ENCODE assay signal across 13 cellular contexts in genomic region chr11:121455115-121455514, GRCh38. TPM values are rescaled to one million over a fixed set of nuclear protein-coding genes. Genes with fewer than 3 reads are reported as not detected.
DNase-seq lines count a peak whose midpoint lies in the region; ATAC-seq and TF ChIP-seq lines count a peak whose summit lies in the region.
"Had no signal": no experiment of that assay in that cellular context is flagged by ENCODE, and none has a peak within 500 bp of the region (broad histone marks: within the 10 kb centered on the region; RNA-seq: fewer than 3 reads in every experiment).

No MANE protein-coding gene starts in this region.

- peak overlapping the region; percentile 93 for H3K4me3 Mint-ChIP-seq in activated T-cell treated with anti-CD3 and anti-CD28 coated beads, Interleukin-2, amount 50 U/mL, for 24 hours

- peak overlapping the region; percentile 95 for H3K27ac Mint-ChIP-seq in activated T-cell treated with anti-CD3 and anti-CD28 coated beads, Interleukin-2, amount 50 U/mL, for 24 hours

- no peaks in the 10 kb centered on the region for H3K27me3 Mint-ChIP-seq in activated T-cell treated with anti-CD3 and anti-CD28 coated beads, Interleukin-2, amount 50 U/mL, for 24 hours

- H3K9me3 ChIP-seq in neutrophil = no peaks in the 10 kb centered on the region
- H3K9me3 ChIP-seq in WERI-Rb-1 (ENCODE audit: severe bottlenecking) = no peaks in the 10 kb centered on the region

- H3K9me3 Mint-ChIP-seq in activated T-cell treated with anti-CD3 and anti-CD28 coated beads, Interleukin-2, amount 50 U/mL, for 24 hours = no peaks in the 10 kb centered on the region

- no peaks in the 10 kb centered on the region for H3K27me3 ChIP-seq in dorsolateral prefrontal cortex
- no peaks in the 10 kb centered on the region for H3K27me3 ChIP-seq in neutrophil
- no peaks in the 10 kb centered on the region for H3K27me3 ChIP-seq in WERI-Rb-1 (ENCODE audit: insufficient read depth, low read depth, severe bottlenecking)

- no peak for TF ChIP-seq CTCF in dorsolateral prefrontal cortex (IDR thresholded peaks at IDR 0.05 in 54 of 56, conservative IDR thresholded peaks at IDR 0.05 in 2 of 56; ENCODE audit: low read depth in 1 of 56, partially characterized antibody in 56 of 56)
- TF ChIP-seq CTCF in neutrophil (IDR thresholded peaks at IDR 0.05) = no peak
- TF ChIP-seq CTCF in WERI-Rb-1 (IDR thresholded peaks at IDR 0.05; ENCODE audit: low read depth, low read length) = no peak

- H3K4me3 ChIP-seq in dorsolateral prefrontal cortex = peak overlapping the region in 48 of 59 donors; percentile 7 to 96 (median 84)
- H3K4me3 ChIP-seq in neutrophil (ENCODE audit: low read depth in 1 of 2, low read length in 1 of 2) = peak overlapping the region; percentile 69 to 99
- H3K4me3 ChIP-seq in WERI-Rb-1 (ENCODE audit: low read depth, low read length) = no peak overlapping the region

- peaks cover 73 to 86% of the 10 kb centered on the region in 2 experiments for H3K4me1 ChIP-seq in neutrophil (ENCODE audit: control insufficient read depth in 1 of 2, insufficient read depth in 1 of 2, low read depth in 1 of 2, low read length in 1 of 2)

- intact Hi-C loops in dorsolateral prefrontal cortex (cut with DNase I) = loop anchor here in 1 of 2 donors (5.0 to 10.0 kb wide), 2 partner anchors 57 to 100 kb away; no protein-coding TSS in a partner anchor

- no peak for DNase-seq in activated T-cell treated with anti-CD3 and anti-CD28 coated beads, Interleukin-2, amount 50 U/mL, for 24 hours
- DNase-seq in activated T-cell treated with anti-CD3 and anti-CD28 coated beads, Interleukin-2, amount 50 U/mL, for 1 hour = no peak
- DNase-seq in SK-N-DZ (ENCODE audit: low spot score) (peak; percentile 85), dorsolateral prefrontal cortex (no peak), WERI-Rb-1 (no peak)
- DNase-seq: aorta, mammary epithelial cell, NCI-H1436, NCI-H446, trophoblast cell had no signal

- H3K4me1 Mint-ChIP-seq in activated T-cell treated with anti-CD3 and anti-CD28 coated beads, Interleukin-2, amount 50 U/mL, for 24 hours (ENCODE audit: low read depth) = peaks cover 90% of the 10 kb centered on the region

- H3K36me3 ChIP-seq in neutrophil (peaks cover 53% of the 10 kb centered on the region), WERI-Rb-1 (no peaks in the 10 kb centered on the region)

- ATAC-seq in HG03342 (IDR thresholded peaks at IDR 0.05; ENCODE audit: unreplicated experiment) (no peak), GM21447 (IDR thresholded peaks at IDR 0.05; ENCODE audit: unreplicated experiment) (no peak)

- H3K36me3 Mint-ChIP-seq in activated T-cell treated with anti-CD3 and anti-CD28 coated beads, Interleukin-2, amount 50 U/mL, for 24 hours (ENCODE audit: low read depth) = peaks cover 15% of the 10 kb centered on the region

- H3K27ac ChIP-seq in dorsolateral prefrontal cortex = peak overlapping the region in 57 of 59 donors; percentile 4 to 98 (median 89)
- H3K27ac ChIP-seq in neutrophil = peak overlapping the region; percentile 98
- no peak overlapping the region for H3K27ac ChIP-seq in WERI-Rb-1

RNA-seq across cellular contexts. Expression of gene SORL1, which starts 3.0 kb away (rescaled TPM):
- 9.1 and 12.0 TPM in 2 replicates for polyA plus RNA-seq in SK-N-DZ (2014; cell fraction: cytosol; rRNA removed)
- polyA plus RNA-seq in SK-N-DZ (2014; cell fraction: nucleus; rRNA removed) = 14.3 and 18.5 TPM in 2 replicates
- total RNA-seq in dorsolateral prefrontal cortex = 100 to 1,000 TPM; 181 to 321 (median 250) TPM
